In genomic region chr3:12384451-12385233, GRCh38 we compare ENCODE assay signal across 12 cellular contexts.
"Had no signal": no experiment of that assay in that cellular context is flagged by ENCODE, and none has a peak within 500 bp of the region (broad histone marks: within the 10 kb centered on the region; RNA-seq: fewer than 3 reads in every experiment).

No MANE protein-coding gene starts in this region.

- ATAC-seq: effector memory CD8-positive, alpha-beta T cell; left cardiac atrium; lower lobe of right lung had no signal

- H3K9me3 ChIP-seq: lower lobe of right lung, stomach had no signal

- H3K27me3 ChIP-seq: brain microvascular endothelial cell, stomach had no signal

- H3K36me3 Mint-ChIP-seq: activated naive CD4-positive, alpha-beta T cell treated with anti-CD3 and anti-CD28 coated beads, Interleukin-2, amount 50 U/mL, for 24 hours; immature natural killer cell had no signal

- H3K4me3 ChIP-seq: lower lobe of right lung, stomach had no signal

- DNase-seq: activated CD4-positive, CD25-positive, alpha-beta regulatory T cell; amygdala; brain microvascular endothelial cell; effector memory CD8-positive, alpha-beta T cell; foreskin melanocyte; immature natural killer cell; left cardiac atrium; lower lobe of right lung; nephron progenitor cell; occipital lobe; stomach had no signal

- H3K36me3 ChIP-seq: brain microvascular endothelial cell had no signal

- H3K4me1 Mint-ChIP-seq: activated naive CD4-positive, alpha-beta T cell treated with anti-CD3 and anti-CD28 coated beads, Interleukin-2, amount 50 U/mL, for 24 hours; immature natural killer cell; nephron progenitor cell had no signal

- H3K27ac Mint-ChIP-seq: activated naive CD4-positive, alpha-beta T cell treated with anti-CD3 and anti-CD28 coated beads, Interleukin-2, amount 50 U/mL, for 24 hours; effector memory CD8-positive, alpha-beta T cell; immature natural killer cell; nephron progenitor cell had no signal

- H3K4me3 Mint-ChIP-seq: activated naive CD4-positive, alpha-beta T cell treated with anti-CD3 and anti-CD28 coated beads, Interleukin-2, amount 50 U/mL, for 24 hours; effector memory CD8-positive, alpha-beta T cell; immature natural killer cell; nephron progenitor cell had no signal

- H3K9me3 Mint-ChIP-seq: activated naive CD4-positive, alpha-beta T cell treated with anti-CD3 and anti-CD28 coated beads, Interleukin-2, amount 50 U/mL, for 24 hours; effector memory CD8-positive, alpha-beta T cell; nephron progenitor cell had no signal

- H3K27ac ChIP-seq: brain microvascular endothelial cell, lower lobe of right lung, stomach had no signal
